ENCODE assay signal across 8 cellular contexts in genomic region chr19:1248454-1249297, GRCh38. TPM values are rescaled to one million over a fixed set of nuclear protein-coding genes. Genes with fewer than 3 reads are reported as not detected.
DNase-seq lines count a peak whose midpoint lies in the region; ATAC-seq and TF ChIP-seq lines count a peak whose summit lies in the region.

Gene MIDN (plus strand): TSS chr19:1248583. CDS start chr19:1250297, 1,714 bp downstream.

- no peaks in the 10 kb centered on the region for H3K27me3 ChIP-seq in left lung

- H3K4me1 ChIP-seq in left lung, result peaks cover 24 to 57% of the 10 kb centered on the region in 2 donors

- ATAC-seq in HG02623 (IDR thresholded peaks at IDR 0.05; ENCODE audit: unreplicated experiment) (peak; percentile 24), left lung (peak; percentile 35)

- H3K9me3 ChIP-seq in left lung, result no peaks in the 10 kb centered on the region

- intact Hi-C loops in left lung (cut with DNase I), result no loop called here

- H3K4me3 ChIP-seq in left lung, result peak within 1 kb of the TSS; percentile 71 to 99

- DNase-seq in NCI-H2081 (lab: John Stamatoyannopoulos, UW), result peak; percentile 81 to 85
- DNase-seq in NCI-H2081 treated with DMSO at 0.1 percent for 48 hours (lab: John Stamatoyannopoulos, UW), result no peak
- peak; percentile 43 for DNase-seq in NCI-H146 treated with DMSO at 0.1 percent for 48 hours (lab: John Stamatoyannopoulos, UW; ENCODE audit: unreplicated experiment)
- DNase-seq in activated CD4-positive, alpha-beta T cell treated with anti-CD3 and anti-CD28 coated beads for 24 hours (ENCODE audit: low read depth in 2 of 2), result peak; percentile 69 to 70
- DNase-seq in dedifferentiated amniotic fluid mesenchymal stem cell (ENCODE audit: extremely low spot score), result peak; percentile 67
- peak; percentile 87 to 96 for DNase-seq in left lung
- DNase-seq in stimulated activated CD4-positive, alpha-beta T cell treated with anti-CD3 and anti-CD28 coated beads, Interleukin-4, amount 100 ng/mL, for 24 hours, result peak; percentile 81

- H3K27ac ChIP-seq in left lung, result peak within 1 kb of the TSS; percentile 98 to 99

- TF ChIP-seq CTCF in left lung (IDR thresholded peaks at IDR 0.05), result peak; percentile 75 to 79

- peaks cover 0 to 26% of the 10 kb centered on the region in 2 donors for H3K36me3 ChIP-seq in left lung

RNA-seq across cellular contexts. Expression of gene MIDN, which starts in this region (rescaled TPM):
- 100 to 1,000 TPM in 1 of 2 donors, 10 to 100 TPM in 1; 87.4 to 115 TPM for total RNA-seq in left lung
